ENCODE assay signal across 1 cellular context in genomic region chr9:35488019-35488418, GRCh38.
TF ChIP-seq lines count a peak whose summit lies in the region.

No MANE protein-coding gene starts in this region.

TF ChIP-seq in HepG2, 621 proteins besides CTCF, POLR2A, EP300 and RAD21 (continued from another document):
- TF ChIP-seq, protein P1, sequence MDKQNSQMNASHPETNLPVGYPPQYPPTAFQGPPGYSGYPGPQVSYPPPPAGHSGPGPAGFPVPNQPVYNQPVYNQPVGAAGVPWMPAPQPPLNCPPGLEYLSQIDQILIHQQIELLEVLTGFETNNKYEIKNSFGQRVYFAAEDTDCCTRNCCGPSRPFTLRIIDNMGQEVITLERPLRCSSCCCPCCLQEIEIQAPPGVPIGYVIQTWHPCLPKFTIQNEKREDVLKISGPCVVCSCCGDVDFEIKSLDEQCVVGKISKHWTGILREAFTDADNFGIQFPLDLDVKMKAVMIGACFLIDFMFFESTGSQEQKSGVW (CRISPR knock-in tag; IDR thresholded peaks at IDR 0.05; ENCODE audit: borderline replicate concordance) = no peak
- no peak for TF ChIP-seq RERE (CRISPR knock-in tag; IDR thresholded peaks at IDR 0.05; ENCODE audit: low read depth)
